In genomic region chr14:72630374-72630773, GRCh38 we compare ENCODE assay signal across 22 cellular contexts.
A peak's percentile ranks its signal among the peaks of the same experiment; 100 is the strongest.
DNase-seq lines count a peak whose midpoint lies in the region; ATAC-seq, FAIRE-seq and TF ChIP-seq lines count a peak whose summit lies in the region.
"Had no signal": no experiment of that assay in that cellular context is flagged by ENCODE, and none has a peak within 500 bp of the region (broad histone marks: within the 10 kb centered on the region; RNA-seq: fewer than 3 reads in every experiment).

No MANE protein-coding gene starts in this region.

- no peak for TF ChIP-seq EP300 in H1 (IDR thresholded peaks at IDR 0.05; ENCODE audit: borderline replicate concordance in 1 of 2, low read depth in 2 of 2, low read length in 2 of 2)

- no peak overlapping the region for H2BK15ac ChIP-seq in H1 (ENCODE audit: low read length)

- no peak overlapping the region for H3K14ac ChIP-seq in H1 (ENCODE audit: insufficient read length)

- no peak overlapping the region for H3K27ac ChIP-seq in H1 (ENCODE audit: low read depth, low read length)
- H3K27ac ChIP-seq: 22Rv1, A549, C4-2B had no signal

- H3K27me3 ChIP-seq in H1 (replicated peaks in 1 of 4; ENCODE audit: control insufficient read depth in 3 of 4, extremely low read depth in 1 of 4, insufficient read depth in 3 of 4, low read length in 3 of 4), result no peaks in the 10 kb centered on the region

- no peaks in the 10 kb centered on the region for H3K9me3 ChIP-seq in H1 (ENCODE audit: insufficient read depth in 2 of 2, low read depth in 1 of 2, low read length in 1 of 2)

- no peaks in the 10 kb centered on the region for H3K27me3 Mint-ChIP-seq in osteocyte (ENCODE audit: unreplicated experiment)
- H3K27me3 Mint-ChIP-seq in effector memory CD8-positive, alpha-beta T cell, result peaks cover 19 to 29% of the 10 kb centered on the region in 2 donors

- TF ChIP-seq RAD21 in H1 (IDR thresholded peaks at IDR 0.05 in 1 of 2, conservative IDR thresholded peaks at IDR 0.05 in 1 of 2; ENCODE audit: low read depth in 2 of 2, low read length in 2 of 2), result no peak

- no peaks in the 10 kb centered on the region for H3K4me1 Mint-ChIP-seq in osteocyte (ENCODE audit: unreplicated experiment)
- no peaks in the 10 kb centered on the region for H3K4me1 Mint-ChIP-seq in effector memory CD8-positive, alpha-beta T cell (ENCODE audit: low read depth in 2 of 2)
- H3K4me1 Mint-ChIP-seq: GM23338 had no signal

- H3K23me2 ChIP-seq in H1 (ENCODE audit: low read depth, low read length), result no peaks in the 10 kb centered on the region

- no peak overlapping the region for H2BK20ac ChIP-seq in H1 (ENCODE audit: low read length)

- no peaks in the 10 kb centered on the region for H3K79me2 ChIP-seq in H1 (ENCODE audit: control insufficient read depth in 1 of 2, insufficient read depth in 2 of 2, low read length in 2 of 2)

- no peak for ATAC-seq in effector memory CD8-positive, alpha-beta T cell (replicated peaks)
- no peak for ATAC-seq in activated CD4-positive, CD25-positive, alpha-beta regulatory T cell treated with anti-CD3 and anti-CD28 coated beads, Interleukin-2, amount 50 U/mL, for 24 hours
- ATAC-seq: A549, GM23338, HCT116, HepG2 had no signal

- H4K8ac ChIP-seq in H1 (ENCODE audit: extremely low read depth, insufficient read depth, low read length), result peak overlapping the region; percentile 8; the same call in 1 of the 2 replicates

- no peak overlapping the region for H2BK5ac ChIP-seq in H1 (ENCODE audit: low read depth, low read length)

- POLR2A ChIA-PET in H1 (lab: Charles Lee; ENCODE audit: partially characterized antibody), result no interaction called here

- H3K9me3 Mint-ChIP-seq in osteocyte (ENCODE audit: unreplicated experiment), result peaks cover 8% of the 10 kb centered on the region
- no peaks in the 10 kb centered on the region for H3K9me3 Mint-ChIP-seq in effector memory CD8-positive, alpha-beta T cell

- no peak overlapping the region for H4K91ac ChIP-seq in H1 (replicated peaks; ENCODE audit: insufficient read length, low read length)

- no peaks in the 10 kb centered on the region for H4K20me1 ChIP-seq in H1 (replicated peaks in 1 of 2; ENCODE audit: control insufficient read depth in 1 of 2, insufficient read depth in 2 of 2, low read length in 2 of 2)

- no peak overlapping the region for H3K23ac ChIP-seq in H1 (ENCODE audit: insufficient read length)

- no peak overlapping the region for H2AK5ac ChIP-seq in H1 (ENCODE audit: low read depth, low read length)

- no peak overlapping the region for H4K5ac ChIP-seq in H1 (ENCODE audit: insufficient read length, low read depth, low read length)

- H3K36me3 ChIP-seq in H1 (ENCODE audit: control insufficient read depth in 2 of 4, insufficient read depth in 4 of 4, low read length in 3 of 4), result no peaks in the 10 kb centered on the region

- no peaks in the 10 kb centered on the region for H3K79me1 ChIP-seq in H1 (ENCODE audit: low read depth, low read length)

- H2BK12ac ChIP-seq in H1 (ENCODE audit: low read depth, low read length), result no peak overlapping the region

- no peaks in the 10 kb centered on the region for H3K4me1 ChIP-seq in H1 (replicated peaks in 1 of 4; ENCODE audit: control insufficient read depth in 3 of 4, insufficient read depth in 4 of 4, low read length in 3 of 4)
- H3K4me1 ChIP-seq: A549, Caco-2 had no signal

- DNase-seq in activated CD8-positive, alpha-beta memory T cell treated with anti-CD3 and anti-CD28 coated beads for 24 hours, result peak; percentile 30
- no peak for DNase-seq in activated CD8-positive, alpha-beta memory T cell treated with anti-CD3 and anti-CD28 coated beads, Interleukin-2, amount 50 U/mL, for 4 hours
- DNase-seq in H1 (ENCODE audit: low read depth in 1 of 2, low spot score in 2 of 2) (no peak), osteocyte (ENCODE audit: extremely low spot score, unreplicated experiment) (peak; percentile 49), GM19240 (ENCODE audit: insufficient read length, low spot score) (no peak)
- no peak for DNase-seq in effector memory CD8-positive, alpha-beta T cell
- DNase-seq: AML-193; Caco-2; CD4-positive, alpha-beta T cell; H7; HFFc6 had no signal

- H3K4ac ChIP-seq in H1 (replicated peaks; ENCODE audit: insufficient read length, low read depth, low read length), result no peak overlapping the region

- H2AFZ ChIP-seq in H1 (ENCODE audit: low read length), result no peak overlapping the region
- H2AFZ ChIP-seq: GM23338 had no signal

- WGBS in H1 (ENCODE audit: extremely low coverage in 1 of 2, insufficient coverage in 1 of 2, insufficient read length in 1 of 2, insufficient replicate concordance in 2 of 2, low coverage in 1 of 2, low lambda C conversion rate in 2 of 2, missing lambda C conversion rate in 1 of 2), 2 experiments, result 88% methylated on average over 4 of the region's 4 CpGs; no CpG with 5 or more reads in 1 of the 2 experiments

- CTCF ChIA-PET in H1 (lab: Charles Lee; ENCODE audit: partially characterized antibody), result interaction anchor here (0.7 to 1.3 kb wide), 3 partner anchors 25 to 128 kb away, joined by 3 to 4 read pairs (median 3); no protein-coding TSS in a partner anchor

- no peak overlapping the region for H3K4me2 ChIP-seq in H1 (ENCODE audit: insufficient read depth in 1 of 2, low read depth in 2 of 2, low read length in 2 of 2)
- H3K4me2 ChIP-seq: A549, GM23338 had no signal

- no peak overlapping the region for H3K4me3 Mint-ChIP-seq in osteocyte (ENCODE audit: unreplicated experiment)
- H3K4me3 Mint-ChIP-seq in effector memory CD8-positive, alpha-beta T cell, result no peak overlapping the region
- H3K4me3 Mint-ChIP-seq: CD4-positive, alpha-beta T cell; GM23338; HFFc6 had no signal

- H3K56ac ChIP-seq in H1 (replicated peaks; ENCODE audit: insufficient read length, low read depth, low read length), result no peak overlapping the region

- H3K4me3 ChIP-seq in H1 (ENCODE audit: extremely low read depth in 1 of 4, insufficient read depth in 2 of 4, low read depth in 3 of 4, low read length in 4 of 4), result no peak overlapping the region
- H3K4me3 ChIP-seq: A549, GM23338 had no signal

- H3K18ac ChIP-seq in H1 (ENCODE audit: extremely low read depth, low read length), result no peak overlapping the region

- TF ChIP-seq CTCF in H1 (IDR thresholded peaks at IDR 0.05; ENCODE audit: control extremely low read depth in 1 of 3, insufficient read depth in 1 of 3, low read depth in 1 of 3, low read length in 3 of 3), result no peak
- TF ChIP-seq CTCF in osteocyte (IDR thresholded peaks at IDR 0.05), result no peak

- no peak overlapping the region for H3K9ac ChIP-seq in H1 (replicated peaks in 1 of 4; ENCODE audit: extremely low read depth in 1 of 4, low read depth in 3 of 4, low read length in 3 of 4)

- no peak for TF ChIP-seq POLR2A in H1 (IDR thresholded peaks at IDR 0.05; ENCODE audit: control extremely low read depth in 1 of 2, low read depth in 2 of 2, low read length in 2 of 2)

- no peak for FAIRE-seq in H1 (lab: Jason Lieb, UNC)
- FAIRE-seq: A549, D721Med, G401.6, GM12891, GM19239, HepG2 had no signal

- H2BK120ac ChIP-seq in H1 (replicated peaks; ENCODE audit: low read depth, low read length), result no peak overlapping the region

- H3K27ac Mint-ChIP-seq in osteocyte (ENCODE audit: unreplicated experiment), result no peak overlapping the region
- no peak overlapping the region for H3K27ac Mint-ChIP-seq in effector memory CD8-positive, alpha-beta T cell
- H3K27ac Mint-ChIP-seq: CD4-positive, alpha-beta T cell; GM23338; HFFc6 had no signal

- H3K36me3 Mint-ChIP-seq in osteocyte (ENCODE audit: unreplicated experiment), result no peaks in the 10 kb centered on the region
- H3K36me3 Mint-ChIP-seq in effector memory CD8-positive, alpha-beta T cell (ENCODE audit: insufficient read depth), result no peaks in the 10 kb centered on the region

TF ChIP-seq in H1, 55 proteins besides CTCF, POLR2A, EP300 and RAD21:
- TF ChIP-seq SAP30 (IDR thresholded peaks at IDR 0.05; ENCODE audit: insufficient read depth, insufficient replicate concordance, low read length) (no peak), SIRT6 (IDR thresholded peaks at IDR 0.05; ENCODE audit: low read length) (no peak), CBX5 (IDR thresholded peaks at IDR 0.05; ENCODE audit: low read depth, low read length) (no peak), ASH2L (IDR thresholded peaks at IDR 0.05; ENCODE audit: low read length) (no peak), HDAC2 (IDR thresholded peaks at IDR 0.05; ENCODE audit: borderline replicate concordance in 1 of 2, low read depth in 2 of 2, low read length in 2 of 2) (no peak), KDM4A (IDR thresholded peaks at IDR 0.05; ENCODE audit: low read depth, low read length, severe bottlenecking) (no peak), KDM5A (IDR thresholded peaks at IDR 0.05; ENCODE audit: low read length) (no peak), CTBP2 (IDR thresholded peaks at IDR 0.05; ENCODE audit: borderline replicate concordance, insufficient read depth, insufficient read length, low read length) (no peak), SUZ12 (IDR thresholded peaks at IDR 0.05; ENCODE audit: low read length) (no peak), TEAD4 (IDR thresholded peaks at IDR 0.05; ENCODE audit: low read depth, low read length) (no peak), SP4 (IDR thresholded peaks at IDR 0.05; ENCODE audit: low read length) (no peak)

Comparison
In these comparisons a context has a peak if more than half of its experiments do, and no peak if none do; other contexts are left out.
1. DNase-seq: peak in activated CD8-positive, alpha-beta memory T cell treated with anti-CD3 and anti-CD28 coated beads for 24 hours (single experiment) and osteocyte (single experiment); none in activated CD8-positive, alpha-beta memory T cell treated with anti-CD3 and anti-CD28 coated beads, Interleukin-2, amount 50 U/mL, for 4 hours (single experiment), H1 (0 of 2), effector memory CD8-positive, alpha-beta T cell (0 of 3) and GM19240 (single experiment).